12 cellular contexts compared by ENCODE assay signal in genomic region chr3:163476179-163476578, GRCh38.
A peak's percentile ranks its signal among the peaks of the same experiment; 100 is the strongest.
DNase-seq lines count a peak whose midpoint lies in the region; ATAC-seq and TF ChIP-seq lines count a peak whose summit lies in the region.
"Had no signal": no experiment of that assay in that cellular context is flagged by ENCODE, and none has a peak within 500 bp of the region (broad histone marks: within the 10 kb centered on the region; RNA-seq: fewer than 3 reads in every experiment).

No MANE protein-coding gene starts in this region.

- no peak overlapping the region for H3K27ac Mint-ChIP-seq in CD8-positive, alpha-beta memory T cell
- no peak overlapping the region for H3K27ac Mint-ChIP-seq in activated naive CD8-positive, alpha-beta T cell treated with anti-CD3 and anti-CD28 coated beads for 36 hours

- no peaks in the 10 kb centered on the region for H3K36me3 Mint-ChIP-seq in CD8-positive, alpha-beta memory T cell
- no peaks in the 10 kb centered on the region for H3K36me3 Mint-ChIP-seq in activated naive CD8-positive, alpha-beta T cell treated with anti-CD3 and anti-CD28 coated beads for 36 hours

- no peak overlapping the region for H3K18ac ChIP-seq in mesendoderm (ENCODE audit: low read length)

- no peak overlapping the region for H4K5ac ChIP-seq in mesendoderm (ENCODE audit: low read length)

- H3K27ac ChIP-seq in Panc1 (ENCODE audit: low read length): no peak overlapping the region
- H3K27ac ChIP-seq in mesendoderm (ENCODE audit: low read depth, low read length): no peak overlapping the region
- no peak overlapping the region for H3K27ac ChIP-seq in CD8-positive, alpha-beta memory T cell (ENCODE audit: low read depth, low read length)
- H3K27ac ChIP-seq: cardiac muscle cell had no signal

- no peak overlapping the region for H2BK120ac ChIP-seq in mesendoderm (ENCODE audit: low read depth, low read length)

- H3F3A ChIP-seq in Loucy (ENCODE audit: low read depth): no peaks in the 10 kb centered on the region

- H3K4me3 Mint-ChIP-seq in CD8-positive, alpha-beta memory T cell: no peak overlapping the region
- H3K4me3 Mint-ChIP-seq in activated naive CD8-positive, alpha-beta T cell treated with anti-CD3 and anti-CD28 coated beads for 36 hours: no peak overlapping the region

- H3K23ac ChIP-seq in mesendoderm (ENCODE audit: low read length): no peak overlapping the region

- CTCF ChIA-PET in Panc1 (lab: Charles Lee): no interaction called here
- CTCF ChIA-PET in CD8-positive, alpha-beta memory T cell (lab: Charles Lee): no interaction called here

- H3K36me3 ChIP-seq in Loucy (ENCODE audit: insufficient read depth, low read length) (no peaks in the 10 kb centered on the region), Panc1 (ENCODE audit: control insufficient read depth, insufficient read depth, low read length) (no peaks in the 10 kb centered on the region), mesendoderm (ENCODE audit: control insufficient read depth, insufficient read depth, low read length) (no peaks in the 10 kb centered on the region)
- H3K36me3 ChIP-seq in CD8-positive, alpha-beta memory T cell (ENCODE audit: insufficient read depth, low read length): no peaks in the 10 kb centered on the region
- H3K36me3 ChIP-seq: cardiac muscle cell had no signal

- H3K4me1 ChIP-seq in Loucy (ENCODE audit: insufficient read depth, low read length, poor library complexity, severe bottlenecking): no peaks in the 10 kb centered on the region
- H3K4me1 ChIP-seq in Panc1 (ENCODE audit: control insufficient read depth, insufficient read depth, low read length): no peaks in the 10 kb centered on the region
- no peaks in the 10 kb centered on the region for H3K4me1 ChIP-seq in mesendoderm (ENCODE audit: control insufficient read depth, low read depth, low read length)
- no peaks in the 10 kb centered on the region for H3K4me1 ChIP-seq in CD8-positive, alpha-beta memory T cell (ENCODE audit: insufficient read depth, low read length)

- TF ChIP-seq CTCF in Loucy (conservative IDR thresholded peaks at IDR 0.05; ENCODE audit: low read length): peak; percentile 36
- peak; percentile 40; the same call in 1 of the 2 replicates for TF ChIP-seq CTCF in Panc1 (IDR thresholded peaks at IDR 0.05)

- no peak overlapping the region for H3K4ac ChIP-seq in mesendoderm (ENCODE audit: low read depth, low read length)

- H2BK15ac ChIP-seq in mesendoderm (replicated peaks; ENCODE audit: low read depth): no peak overlapping the region

- H3K9me2 ChIP-seq in Loucy (replicated peaks; ENCODE audit: low read depth, low read length): no peaks in the 10 kb centered on the region

- H3K9ac ChIP-seq in Loucy (ENCODE audit: low read depth, low read length, poor library complexity, severe bottlenecking) (no peak overlapping the region), mesendoderm (ENCODE audit: low read length) (no peak overlapping the region)

- POLR2A ChIA-PET in Panc1 (lab: Charles Lee): no interaction called here
- POLR2A ChIA-PET in CD8-positive, alpha-beta memory T cell (lab: Charles Lee): no interaction called here

- peaks cover 1 to 19% (median 12%) of the 10 kb centered on the region in 5 donors for H3K9me3 Mint-ChIP-seq in CD8-positive, alpha-beta memory T cell
- H3K9me3 Mint-ChIP-seq in activated naive CD8-positive, alpha-beta T cell treated with anti-CD3 and anti-CD28 coated beads for 36 hours: peaks cover 6% of the 10 kb centered on the region

- in situ Hi-C loops in Panc1 (cut with HindIII; ENCODE audit: low pct_unique_long_range_greater_than_20kb, low sequenced_read_pairs): no loop called here

- H3K4me2 ChIP-seq in Loucy (ENCODE audit: low read depth, low read length, poor library complexity, severe bottlenecking): no peak overlapping the region
- H3K4me2 ChIP-seq in mesendoderm (ENCODE audit: low read length): no peak overlapping the region

- no peaks in the 10 kb centered on the region for H3K79me2 ChIP-seq in Loucy (ENCODE audit: insufficient read depth, low read length)
- H3K79me2 ChIP-seq in mesendoderm (ENCODE audit: control insufficient read depth, insufficient read depth, low read length): no peaks in the 10 kb centered on the region

- intact Hi-C loops in Panc1 (cut with micrococcal nuclease; ENCODE audit: unreplicated experiment): no loop called here

- no peaks in the 10 kb centered on the region for H4K20me1 ChIP-seq in Loucy (ENCODE audit: insufficient read depth, low read length, poor library complexity, severe bottlenecking)

- H2AK5ac ChIP-seq in mesendoderm (ENCODE audit: low read length): no peak overlapping the region

- DNase-seq in NCI-H1092 treated with DMSO at 0.1 percent for 48 hours (lab: John Stamatoyannopoulos, UW) (peak; percentile 34), NCI-H1092 (lab: John Stamatoyannopoulos, UW) (no peak), Panc1 (ENCODE audit: low read depth, low spot score) (no peak), mesendoderm (peak; percentile 4), T-helper 9 cell (no peak)
- no peak for DNase-seq in CD8-positive, alpha-beta memory T cell
- no peak for DNase-seq in activated naive CD8-positive, alpha-beta T cell treated with anti-CD3 and anti-CD28 coated beads for 36 hours
- DNase-seq: 8988T; activated T-cell treated with anti-CD3 and anti-CD28 coated beads, Interleukin-2, amount 50 U/mL, for 48 hours; stimulated activated CD4-positive, alpha-beta T cell treated with anti-CD3 and anti-CD28 coated beads, Interleukin-12 subunit alpha, Interleukin-12 subunit beta, amount 100 ng/mL, for 4 hours had no signal

- no peaks in the 10 kb centered on the region for H3K9me3 ChIP-seq in Loucy (ENCODE audit: insufficient read depth, low read depth, low read length)
- no peaks in the 10 kb centered on the region for H3K9me3 ChIP-seq in Panc1 (ENCODE audit: control insufficient read depth, insufficient read depth, low read depth, low read length)
- H3K9me3 ChIP-seq in CD8-positive, alpha-beta memory T cell (ENCODE audit: low read length): no peaks in the 10 kb centered on the region

- no peaks in the 10 kb centered on the region for H3K79me1 ChIP-seq in mesendoderm (ENCODE audit: low read length)

- no CpG with 5 or more reads among the region's 2 CpGs for WGBS in mesendoderm (ENCODE audit: extremely low coverage, insufficient coverage, low lambda C conversion rate)

- no peaks in the 10 kb centered on the region for H3K4me1 Mint-ChIP-seq in CD8-positive, alpha-beta memory T cell
- no peaks in the 10 kb centered on the region for H3K4me1 Mint-ChIP-seq in activated naive CD8-positive, alpha-beta T cell treated with anti-CD3 and anti-CD28 coated beads for 36 hours

- peaks cover 0 to 2% of the 10 kb centered on the region in 2 donors for H3K27me3 Mint-ChIP-seq in CD8-positive, alpha-beta memory T cell
- no peaks in the 10 kb centered on the region for H3K27me3 Mint-ChIP-seq in activated naive CD8-positive, alpha-beta T cell treated with anti-CD3 and anti-CD28 coated beads for 36 hours

- no peak for ATAC-seq in Panc1

- H2AFZ ChIP-seq in Loucy (ENCODE audit: low read length): no peak overlapping the region

- no peak overlapping the region for H4K8ac ChIP-seq in mesendoderm (ENCODE audit: low read depth, low read length)

- no peak overlapping the region for H2BK5ac ChIP-seq in mesendoderm (ENCODE audit: low read length)

- H3K56ac ChIP-seq in mesendoderm (ENCODE audit: low read length): no peak overlapping the region

- H3K27me3 ChIP-seq in Loucy (ENCODE audit: insufficient read depth, low read length, poor library complexity, severe bottlenecking) (no peaks in the 10 kb centered on the region), Panc1 (ENCODE audit: control insufficient read depth, insufficient read depth, low read length) (no peaks in the 10 kb centered on the region), mesendoderm (ENCODE audit: insufficient read depth, low read length, poor library complexity) (no peaks in the 10 kb centered on the region)
- H3K27me3 ChIP-seq in CD8-positive, alpha-beta memory T cell (ENCODE audit: insufficient read depth, low read length, poor library complexity, severe bottlenecking): no peaks in the 10 kb centered on the region
- H3K27me3 ChIP-seq: cardiac muscle cell had no signal

- no peak overlapping the region for H3K4me3 ChIP-seq in Loucy (ENCODE audit: low read length, poor library complexity, severe bottlenecking)
- no peak overlapping the region for H3K4me3 ChIP-seq in Panc1 (ENCODE audit: low read depth in 2 of 2, low read length in 2 of 2)
- no peak overlapping the region for H3K4me3 ChIP-seq in mesendoderm (ENCODE audit: low read length)
- no peak overlapping the region for H3K4me3 ChIP-seq in CD8-positive, alpha-beta memory T cell (ENCODE audit: low read length)
- H3K4me3 ChIP-seq: cardiac muscle cell had no signal

- no TSS peak for BruUV-seq in Panc1 (replicated peaks; lab: Mats Ljungman, UMichigan)

Comparison
In these comparisons a context has a peak if more than half of its experiments do, and no peak if none do; other contexts are left out.
1. DNase-seq: peak in NCI-H1092 treated with DMSO at 0.1 percent for 48 hours (single experiment) and mesendoderm (single experiment); none in NCI-H1092 (single experiment), Panc1 (single experiment), CD8-positive, alpha-beta memory T cell (0 of 5), T-helper 9 cell (single experiment) and activated naive CD8-positive, alpha-beta T cell treated with anti-CD3 and anti-CD28 coated beads for 36 hours (single experiment).